9 cellular contexts compared by ENCODE assay signal in genomic region chr5:164475339-164475977, GRCh38.
A peak's percentile ranks its signal among the peaks of the same experiment; 100 is the strongest.
DNase-seq lines count a peak whose midpoint lies in the region; ATAC-seq, FAIRE-seq and TF ChIP-seq lines count a peak whose summit lies in the region.
"Had no signal": no experiment of that assay in that cellular context is flagged by ENCODE, and none has a peak within 500 bp of the region (broad histone marks: within the 10 kb centered on the region; RNA-seq: fewer than 3 reads in every experiment).

No MANE protein-coding gene starts in this region.

- H3F3A ChIP-seq in DOHH2 (ENCODE audit: control insufficient read depth, insufficient read depth) = no peaks in the 10 kb centered on the region

- H3K27me3 Mint-ChIP-seq in activated CD4-positive, alpha-beta T cell treated with anti-CD3 and anti-CD28 coated beads for 36 hours = no peaks in the 10 kb centered on the region

- H3K4me2 ChIP-seq in DOHH2 (ENCODE audit: low read length) = no peak overlapping the region
- no peak overlapping the region for H3K4me2 ChIP-seq in K562 (ENCODE audit: insufficient read depth, low read length)

- H3K9me1 ChIP-seq in K562 (ENCODE audit: control insufficient read depth, insufficient read depth, low read length) = no peaks in the 10 kb centered on the region

- H3K4me3 Mint-ChIP-seq in activated CD4-positive, alpha-beta T cell treated with anti-CD3 and anti-CD28 coated beads for 36 hours = no peak overlapping the region

- peaks cover 4% of the 10 kb centered on the region for H3K9me3 Mint-ChIP-seq in activated CD4-positive, alpha-beta T cell treated with anti-CD3 and anti-CD28 coated beads for 36 hours (ENCODE audit: low read depth)

- intact Hi-C loops in K562 (cut with micrococcal nuclease) = loop anchor here (1.0 to 5.0 kb wide), 3 partner anchors 29 to 462 kb away; no protein-coding TSS in a partner anchor
- intact Hi-C loops in activated CD4-positive, alpha-beta T cell treated with anti-CD3 and anti-CD28 coated beads for 36 hours (cut with DNase I, micrococcal nuclease) = no loop called here

- TF ChIP-seq RAD21 in K562 (CRISPR knock-in tag; conservative IDR thresholded peaks at IDR 0.05 in 1 of 2, IDR thresholded peaks at IDR 0.05 in 1 of 2) (peak; percentile 93 to 94), liver (IDR thresholded peaks at IDR 0.05) (peak; percentile 79 to 88)

- DNase-seq in KBM-7 = peak; percentile 52
- peak in 2 of 4 experiments; percentile 18 to 52 for DNase-seq in K562 (ENCODE audit: extremely low read depth in 1 of 4, low spot score in 3 of 4)
- DNase-seq in DMS114 treated with DMSO at 0.1 percent for 48 hours (lab: John Stamatoyannopoulos, UW; ENCODE audit: unreplicated experiment) = no peak
- DNase-seq in NK-92 (lab: John Stamatoyannopoulos, UW; ENCODE audit: unreplicated experiment) = no peak
- DNase-seq in activated CD4-positive, alpha-beta T cell treated with anti-CD3 and anti-CD28 coated beads for 36 hours = no peak

- 34% methylated on average over 3 of the region's 3 CpGs for WGBS in K562 (ENCODE audit: insufficient coverage, low coverage, missing lambda C conversion rate)
- 62% methylated on average over 3 of the region's 3 CpGs for WGBS in liver

- CTCF ChIA-PET in K562 (lab: Yijun Ruan, JAX; ENCODE audit: low intra/inter-chr PET ratio) = interaction anchor here (0.6 kb wide), 1 partner anchor 426 kb away, joined by 3 read pairs; no protein-coding TSS in a partner anchor
- CTCF ChIA-PET in activated CD4-positive, alpha-beta T cell treated with anti-CD3 and anti-CD28 coated beads for 36 hours (lab: Charles Lee) = no interaction called here

- H3K36me3 ChIP-seq in DOHH2 (ENCODE audit: control insufficient read depth, low read length) = no peaks in the 10 kb centered on the region
- no peaks in the 10 kb centered on the region for H3K36me3 ChIP-seq in K562 (ENCODE audit: control insufficient read depth, insufficient read depth, low read length)
- no peaks in the 10 kb centered on the region for H3K36me3 ChIP-seq in liver (ENCODE audit: control insufficient read depth in 4 of 4, insufficient read depth in 3 of 4, low read depth in 1 of 4, low read length in 3 of 4)

- H3K4me1 ChIP-seq in DOHH2 (ENCODE audit: control insufficient read depth, low read length) (no peaks in the 10 kb centered on the region), K562 (replicated peaks in 1 of 2; ENCODE audit: control insufficient read depth in 2 of 2, insufficient read depth in 2 of 2, low read length in 2 of 2) (no peaks in the 10 kb centered on the region), liver (ENCODE audit: control insufficient read depth in 4 of 4, insufficient read depth in 4 of 4, low read length in 3 of 4) (peaks cover 0 to 4% (median 0%) of the 10 kb centered on the region in 4 donors)

- H3K79me2 ChIP-seq in DOHH2 (ENCODE audit: control insufficient read depth, low read length) = no peaks in the 10 kb centered on the region
- no peaks in the 10 kb centered on the region for H3K79me2 ChIP-seq in K562 (ENCODE audit: control insufficient read depth, insufficient read depth, low read length)

- POLR2A ChIA-PET in K562 (lab: Yijun Ruan, JAX) = no interaction called here
- POLR2A ChIA-PET in activated CD4-positive, alpha-beta T cell treated with anti-CD3 and anti-CD28 coated beads for 36 hours (lab: Charles Lee) = no interaction called here

- H3K27me3 ChIP-seq in DOHH2 (ENCODE audit: control insufficient read depth, low read length) (no peaks in the 10 kb centered on the region), K562 (ENCODE audit: control insufficient read depth in 2 of 2, insufficient read depth in 2 of 2, low read length in 2 of 2) (no peaks in the 10 kb centered on the region), liver (ENCODE audit: control insufficient read depth in 4 of 4, insufficient read depth in 4 of 4, low read length in 3 of 4) (no peaks in the 10 kb centered on the region)

- H3K27ac Mint-ChIP-seq in activated CD4-positive, alpha-beta T cell treated with anti-CD3 and anti-CD28 coated beads for 36 hours = no peak overlapping the region

- FAIRE-seq in K562 (lab: Jason Lieb, UNC) = peak; percentile 76

- no peak overlapping the region for H2AFZ ChIP-seq in K562 (ENCODE audit: low read depth, low read length)

- H4K20me1 ChIP-seq in DOHH2 (ENCODE audit: control insufficient read depth, insufficient read depth, low read depth, low read length) (no peaks in the 10 kb centered on the region), K562 (replicated peaks; ENCODE audit: control insufficient read depth, insufficient read depth, low read length) (no peaks in the 10 kb centered on the region)

- BruUV-seq in K562 (replicated peaks; lab: Mats Ljungman, UMichigan) = no TSS peak

- H3K9me3 ChIP-seq in DOHH2 (ENCODE audit: control insufficient read depth, insufficient read depth, low read length) = no peaks in the 10 kb centered on the region
- H3K9me3 ChIP-seq in K562 (replicated peaks; ENCODE audit: control insufficient read depth, insufficient read depth, low read depth, low read length) = no peaks in the 10 kb centered on the region
- H3K9me3 ChIP-seq in liver (ENCODE audit: control insufficient read depth in 4 of 4, low read length in 3 of 4) = no peaks in the 10 kb centered on the region

- no peak for TF ChIP-seq POLR2A in K562 (conservative IDR thresholded peaks at IDR 0.05)

- no peak for TF ChIP-seq EP300 in K562 (IDR thresholded peaks at IDR 0.05; ENCODE audit: low read length)

- no peak overlapping the region for H3K4me3 ChIP-seq in DOHH2 (ENCODE audit: low read length)
- H3K4me3 ChIP-seq in K562 = no peak overlapping the region
- no peak overlapping the region for H3K4me3 ChIP-seq in liver (ENCODE audit: low read depth in 1 of 3, low read length in 3 of 3)
- H3K4me3 ChIP-seq: coronary artery had no signal

- TF ChIP-seq CTCF in DOHH2 (IDR thresholded peaks at IDR 0.05; ENCODE audit: low read depth, low read length, poor library complexity, severe bottlenecking) = peak; percentile 44
- TF ChIP-seq CTCF in K562 (IDR thresholded peaks at IDR 0.05 in 2 of 3, conservative IDR thresholded peaks at IDR 0.05 in 1 of 3; ENCODE audit: insufficient read depth in 2 of 3, low read depth in 1 of 3, low read length in 3 of 3) = peak; percentile 47 to 85 (median 61); a peak in 5 of 6 replicates
- peak; percentile 46 for TF ChIP-seq CTCF in liver (IDR thresholded peaks at IDR 0.05; ENCODE audit: low read depth, low read length, missing input control)

- ATAC-seq in K562 (peak; percentile 84), HG02981 (IDR thresholded peaks at IDR 0.05; ENCODE audit: unreplicated experiment) (no peak)
- ATAC-seq in activated CD4-positive, alpha-beta T cell treated with anti-CD3 and anti-CD28 coated beads for 36 hours = no peak

- H3K9ac ChIP-seq in K562 (ENCODE audit: insufficient read depth in 1 of 2, low read depth in 2 of 2, low read length in 2 of 2) = no peak overlapping the region
- H3K9ac ChIP-seq in liver (ENCODE audit: low read depth in 1 of 2, low read length in 2 of 2) = no peak overlapping the region

- H3K27ac ChIP-seq in DOHH2 (ENCODE audit: low read depth, low read length) (no peak overlapping the region), K562 (ENCODE audit: extremely low read depth, low read depth, low read length) (no peak overlapping the region), liver (ENCODE audit: low read depth in 1 of 2, low read length in 2 of 2) (no peak overlapping the region)
- H3K27ac ChIP-seq: coronary artery had no signal

- no peaks in the 10 kb centered on the region for H3K4me1 Mint-ChIP-seq in activated CD4-positive, alpha-beta T cell treated with anti-CD3 and anti-CD28 coated beads for 36 hours

- in situ Hi-C loops in KBM-7 (cut with MboI; ENCODE audit: low pct_unique_long_range_greater_than_20kb, low sequenced_read_pairs) = loop anchor here (25.0 kb wide), 2 partner anchors 413 to 913 kb away; no protein-coding TSS in a partner anchor
- in situ Hi-C loops in K562 (cut with MboI) = no loop called here

- no peaks in the 10 kb centered on the region for H3K36me3 Mint-ChIP-seq in activated CD4-positive, alpha-beta T cell treated with anti-CD3 and anti-CD28 coated beads for 36 hours (ENCODE audit: low read depth)

- H3K9me2 ChIP-seq in DOHH2 (replicated peaks; ENCODE audit: control insufficient read depth, low read length) = no peaks in the 10 kb centered on the region

TF ChIP-seq in K562, 482 proteins besides CTCF, POLR2A, EP300 and RAD21 (continues in another document):
- TF ChIP-seq SMC3 (conservative IDR thresholded peaks at IDR 0.05; ENCODE audit: insufficient read depth, low read depth, low read length) (peak; percentile 75), KAT7 (CRISPR knock-in tag; IDR thresholded peaks at IDR 0.05; ENCODE audit: borderline replicate concordance) (no peak), ARID1B (IDR thresholded peaks at IDR 0.05) (no peak), DEAF1 (CRISPR knock-in tag; IDR thresholded peaks at IDR 0.05) (peak; percentile 82), YBX1 (IDR thresholded peaks at IDR 0.05) (no peak)

TF ChIP-seq in liver, 16 proteins besides CTCF, POLR2A, EP300 and RAD21 (continues in another document):
- TF ChIP-seq GABPA (IDR thresholded peaks at IDR 0.05 in 1 of 2, conservative IDR thresholded peaks at IDR 0.05 in 1 of 2) (no peak), ATF3 (IDR thresholded peaks at IDR 0.05) (no peak), HNF4A (conservative IDR thresholded peaks at IDR 0.05) (no peak), SP1 (IDR thresholded peaks at IDR 0.05) (no peak), EGR1 (IDR thresholded peaks at IDR 0.05; ENCODE audit: low read depth in 2 of 2) (no peak)
